Comparison of ENCODE assay signal across 32 cellular contexts in genomic region chr13:49986471-49986870, GRCh38. TPM values are rescaled to one million over a fixed set of nuclear protein-coding genes. Genes with fewer than 3 reads are reported as not detected.
"Had no signal": no experiment of that assay in that cellular context is flagged by ENCODE, and none has a peak within 500 bp of the region (broad histone marks: within the 10 kb centered on the region; RNA-seq: fewer than 3 reads in every experiment).

No MANE protein-coding gene starts in this region.

- H3K27ac ChIP-seq: neural progenitor cell, ovary, psoas muscle, skin epidermis, spleen, suprapubic skin, thoracic aorta, thyroid gland, tibial nerve, upper lobe of left lung, vagina had no signal

- H3K27me3 Mint-ChIP-seq: progenitor cell of endocrine pancreas; stimulated activated memory B cell treated with anti-CD40 and anti-IgM and Interleukin-4, amounts not matched to agents 10 μg/mL and 1 μg/mL and 100 μg/mL, for 72 hours; stimulated activated naive CD8-positive, alpha-beta T cell treated with anti-CD3 and anti-CD28 coated beads, Interleukin-15, amount 100 ng/mL, for 72 hours had no signal

- H3K4me1 ChIP-seq: neural progenitor cell, spleen, suprapubic skin, thyroid gland, tibial nerve, upper lobe of left lung, vagina had no signal

- H3K9me3 ChIP-seq: ovary, psoas muscle, spleen, suprapubic skin, thoracic aorta, thyroid gland, tibial nerve, upper lobe of left lung, vagina had no signal

- H3K36me3 ChIP-seq: neural progenitor cell, ovary, suprapubic skin, thyroid gland, vagina had no signal

- DNase-seq: natural killer cell; occipital lobe; ovary; posterior cingulate gyrus; psoas muscle; right cardiac atrium; spleen; stimulated activated CD4-positive, alpha-beta T cell treated with anti-CD3 and anti-CD28 coated beads, Interleukin-12 subunit alpha, Interleukin-12 subunit beta, amount 100 ng/mL, for 4 hours; stimulated activated CD4-positive, alpha-beta T cell treated with anti-CD3 and anti-CD28 coated beads, Interleukin-1b, Interleukin-23, amount 100 ng/mL, for 48 hours; stimulated activated CD4-positive, alpha-beta T cell treated with anti-CD3 and anti-CD28 coated beads, Interleukin-4, amount 100 ng/mL, for 1 hour; stimulated activated CD4-positive, alpha-beta T cell treated with anti-CD3 and anti-CD28 coated beads, Interleukin-4, amount 100 ng/mL, for 4 hours; stimulated activated CD8-positive, alpha-beta memory T cell treated with anti-CD3 and anti-CD28 coated beads, Interleukin-4, amount 100 ng/mL, for 48 hours; stimulated activated naive CD4-positive, alpha-beta T cell; stimulated activated naive CD8-positive, alpha-beta T cell treated with anti-CD3 and anti-CD28 coated beads, Interleukin-15, amount 100 ng/mL, for 72 hours; stimulated activated naive CD8-positive, alpha-beta T cell treated with anti-CD3 and anti-CD28 coated beads, Interleukin-15, Interleukin-2, amounts not matched to agents 100 U/mL and 50 U/mL, for 24 hours; substantia nigra; thyroid gland; trophoblast cell had no signal

- H3K36me3 Mint-ChIP-seq: natural killer cell had no signal

- FAIRE-seq: urothelium cell line had no signal

- ATAC-seq: natural killer cell; right cardiac atrium; sciatic nerve; stimulated activated memory B cell treated with anti-CD40 and anti-IgM and Interleukin-4, amounts not matched to agents 10 μg/mL and 1 μg/mL and 100 μg/mL, for 72 hours; stimulated activated naive CD8-positive, alpha-beta T cell treated with anti-CD3 and anti-CD28 coated beads, Interleukin-15, amount 100 ng/mL, for 72 hours; stimulated activated naive CD8-positive, alpha-beta T cell treated with anti-CD3 and anti-CD28 coated beads, Interleukin-15, Interleukin-2, amounts not matched to agents 100 U/mL and 50 U/mL, for 24 hours had no signal

- H3K4me3 ChIP-seq: neural progenitor cell, ovary, psoas muscle, skin epidermis, smooth muscle cell, spleen, suprapubic skin, thoracic aorta, thyroid gland, tibial nerve, upper lobe of left lung, vagina had no signal

- H3K4me2 ChIP-seq: neural progenitor cell, smooth muscle cell had no signal

- H3K4me1 Mint-ChIP-seq: natural killer cell; neural progenitor cell; stimulated activated memory B cell treated with anti-CD40 and anti-IgM and Interleukin-4, amounts not matched to agents 10 μg/mL and 1 μg/mL and 100 μg/mL, for 72 hours; stimulated activated naive CD8-positive, alpha-beta T cell treated with anti-CD3 and anti-CD28 coated beads, Interleukin-15, amount 100 ng/mL, for 72 hours had no signal

- H3K27ac Mint-ChIP-seq: natural killer cell; nephron; neural progenitor cell; progenitor cell of endocrine pancreas; stimulated activated memory B cell treated with anti-CD40 and anti-IgM and Interleukin-4, amounts not matched to agents 10 μg/mL and 1 μg/mL and 100 μg/mL, for 72 hours; stimulated activated naive CD8-positive, alpha-beta T cell treated with anti-CD3 and anti-CD28 coated beads, Interleukin-15, amount 100 ng/mL, for 72 hours had no signal

- H3K9me3 Mint-ChIP-seq: natural killer cell; nephron; neural progenitor cell; stimulated activated memory B cell treated with anti-CD40 and anti-IgM and Interleukin-4, amounts not matched to agents 10 μg/mL and 1 μg/mL and 100 μg/mL, for 72 hours; stimulated activated naive CD8-positive, alpha-beta T cell treated with anti-CD3 and anti-CD28 coated beads, Interleukin-15, amount 100 ng/mL, for 72 hours had no signal

- H3K27me3 ChIP-seq: neural progenitor cell, ovary, spleen, suprapubic skin, thyroid gland, tibial nerve, upper lobe of left lung, vagina had no signal

- H3K4me3 Mint-ChIP-seq: natural killer cell; nephron; neural progenitor cell; stimulated activated memory B cell treated with anti-CD40 and anti-IgM and Interleukin-4, amounts not matched to agents 10 μg/mL and 1 μg/mL and 100 μg/mL, for 72 hours; stimulated activated naive CD8-positive, alpha-beta T cell treated with anti-CD3 and anti-CD28 coated beads, Interleukin-15, amount 100 ng/mL, for 72 hours had no signal

- H2AFZ ChIP-seq: neural progenitor cell, parathyroid adenoma had no signal

- H3K79me2 ChIP-seq: parathyroid adenoma had no signal

- H3K9ac ChIP-seq: neural progenitor cell, parathyroid adenoma had no signal

RNA-seq across cellular contexts. Expression of gene KCNRG, which starts 28.8 kb away (rescaled TPM):
- total RNA-seq: vagina had no signal
